ENCODE assay signal across 21 cellular contexts in the genomic region with DNA sequence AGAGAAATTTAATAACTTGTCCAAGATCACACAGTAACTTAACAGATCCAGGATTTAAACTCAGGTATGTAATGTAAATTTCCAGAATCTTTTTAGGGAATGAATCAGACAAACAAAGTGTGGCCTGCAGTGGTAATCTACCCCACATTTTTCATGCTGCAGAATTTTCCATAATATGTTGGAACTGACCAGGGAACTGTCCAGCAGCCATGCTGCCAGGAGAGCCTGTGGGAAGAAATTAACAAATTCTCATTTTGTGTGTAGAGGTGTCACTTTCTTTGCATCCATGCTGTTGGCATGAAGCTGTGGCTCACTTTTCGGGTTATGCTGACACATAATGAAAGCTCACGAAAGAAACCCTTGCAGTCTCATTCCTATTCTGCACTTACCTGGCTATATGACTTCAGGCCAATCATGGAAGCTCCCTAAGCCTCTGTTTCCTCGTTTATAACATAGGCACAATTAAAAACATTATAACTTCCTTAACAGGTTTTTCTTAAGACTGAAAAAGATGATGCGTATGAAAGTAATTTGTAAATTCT. TPM values are rescaled to one million over a fixed set of nuclear protein-coding genes. Genes with fewer than 3 reads are reported as not detected.
"Had no signal": no experiment of that assay in that cellular context is flagged by ENCODE, and none has a peak within 500 bp of the region (broad histone marks: within the 10 kb centered on the region; RNA-seq: fewer than 3 reads in every experiment).

No MANE protein-coding gene starts in this region.

- H3K27ac Mint-ChIP-seq: activated CD4-positive, alpha-beta T cell treated with anti-CD3 and anti-CD28 coated beads, Interleukin-2, amount 10 ng/mL, durations not matched to agents 24 days and 14 days; activated naive CD4-positive, alpha-beta T cell treated with anti-CD3 and anti-CD28 coated beads for 36 hours; activated naive CD8-positive, alpha-beta T cell treated with anti-CD3 and anti-CD28 coated beads, Interleukin-2, amount 50 U/mL, for 24 hours; activated T-helper 2 cell treated with anti-CD3 and anti-CD28 coated beads, Interferon-gamma antibody, Interleukin-2, Interleukin-4, amounts not matched to agents 10 μg/mL and 5 μg/mL and 100 μg/mL, durations not matched to agents 14 hours and 24 hours and 36 hours; dendritic cell treated with granulocyte-macrophage colony-stimulating factor and Interleukin-4, amounts not matched to agents 40 ng/mL and 50 ng/mL, for 4 days; nephron progenitor cell; WTC11 had no signal

- H3K36me3 Mint-ChIP-seq: WTC11 had no signal

- H3K4me3 ChIP-seq: esophagus muscularis mucosa, heart right ventricle, left lung, spleen, transverse colon, uterus had no signal

- H3K4me1 ChIP-seq: esophagus muscularis mucosa, heart right ventricle, left lung, spleen, transverse colon, uterus had no signal

- H3K27me3 ChIP-seq: esophagus muscularis mucosa, heart right ventricle, left lung, spleen, transverse colon, uterus had no signal

- H3K9me3 ChIP-seq: esophagus muscularis mucosa, heart right ventricle, left lung, spleen, transverse colon, uterus had no signal

- H3K27me3 Mint-ChIP-seq: activated CD4-positive, alpha-beta T cell treated with anti-CD3 and anti-CD28 coated beads, Interleukin-2, amount 10 ng/mL, durations not matched to agents 24 days and 14 days; activated naive CD8-positive, alpha-beta T cell treated with anti-CD3 and anti-CD28 coated beads, Interleukin-2, amount 50 U/mL, for 24 hours; dendritic cell treated with granulocyte-macrophage colony-stimulating factor and Interleukin-4, amounts not matched to agents 40 ng/mL and 50 ng/mL, for 4 days had no signal

- H3K4me1 Mint-ChIP-seq: nephron progenitor cell, WTC11 had no signal

- H3K9me3 Mint-ChIP-seq: activated CD4-positive, alpha-beta T cell treated with anti-CD3 and anti-CD28 coated beads, Interleukin-2, amount 10 ng/mL, durations not matched to agents 24 days and 14 days; activated naive CD4-positive, alpha-beta T cell treated with anti-CD3 and anti-CD28 coated beads for 36 hours; activated naive CD8-positive, alpha-beta T cell treated with anti-CD3 and anti-CD28 coated beads, Interleukin-2, amount 50 U/mL, for 24 hours; dendritic cell treated with granulocyte-macrophage colony-stimulating factor and Interleukin-4, amounts not matched to agents 40 ng/mL and 50 ng/mL, for 4 days; nephron progenitor cell; WTC11 had no signal

- H3K27ac ChIP-seq: esophagus muscularis mucosa, heart right ventricle, left lung, spleen, transverse colon, uterus had no signal

- ATAC-seq: activated naive CD8-positive, alpha-beta T cell treated with anti-CD3 and anti-CD28 coated beads, Interleukin-2, amount 50 U/mL, for 24 hours; heart right ventricle; left lung; WTC11 had no signal

- H3K36me3 ChIP-seq: esophagus muscularis mucosa, heart right ventricle, left lung, spleen, transverse colon, uterus had no signal

- DNase-seq: activated CD4-positive, alpha-beta T cell treated with anti-CD3 and anti-CD28 coated beads, Interleukin-2, amount 10 ng/mL, durations not matched to agents 24 days and 14 days; activated CD8-positive, alpha-beta memory T cell treated with anti-CD3 and anti-CD28 coated beads for 24 hours; activated naive CD4-positive, alpha-beta T cell treated with anti-CD3 and anti-CD28 coated beads for 36 hours; activated naive CD8-positive, alpha-beta T cell treated with anti-CD3 and anti-CD28 coated beads, Interleukin-2, amount 50 U/mL, for 24 hours; cerebellar nuclear complex; effector CD8-positive, alpha-beta T cell; heart right ventricle; left lung; midbrain; nephron progenitor cell; nucleus accumbens; posterior cingulate gyrus; retina; spleen; stimulated activated naive CD4-positive, alpha-beta T cell; transverse colon; uterus had no signal

- H3K4me3 Mint-ChIP-seq: activated CD4-positive, alpha-beta T cell treated with anti-CD3 and anti-CD28 coated beads, Interleukin-2, amount 10 ng/mL, durations not matched to agents 24 days and 14 days; activated naive CD4-positive, alpha-beta T cell treated with anti-CD3 and anti-CD28 coated beads for 36 hours; activated naive CD8-positive, alpha-beta T cell treated with anti-CD3 and anti-CD28 coated beads, Interleukin-2, amount 50 U/mL, for 24 hours; dendritic cell treated with granulocyte-macrophage colony-stimulating factor and Interleukin-4, amounts not matched to agents 40 ng/mL and 50 ng/mL, for 4 days; nephron progenitor cell; WTC11 had no signal

RNA-seq across cellular contexts. Expression of a gene that starts 54.7 kb away (rescaled TPM):
- total RNA-seq: activated CD4-positive, alpha-beta T cell treated with anti-CD3 and anti-CD28 coated beads, Interleukin-2, amount 10 ng/mL, durations not matched to agents 24 days and 14 days; activated naive CD4-positive, alpha-beta T cell treated with anti-CD3 and anti-CD28 coated beads for 36 hours had no signal
